ENCODE assay signal across 9 cellular contexts in genomic region chr5:17223375-17224185, GRCh38. TPM values are rescaled to one million over a fixed set of nuclear protein-coding genes. Genes with fewer than 3 reads are reported as not detected.
DNase-seq lines count a peak whose midpoint lies in the region; ATAC-seq, FAIRE-seq and TF ChIP-seq lines count a peak whose summit lies in the region.
"Had no signal": no experiment of that assay in that cellular context is flagged by ENCODE, and none has a peak within 500 bp of the region (broad histone marks: within the 10 kb centered on the region; RNA-seq: fewer than 3 reads in every experiment).

No MANE protein-coding gene starts in this region.

- H3K9ac ChIP-seq in mesenchymal stem cell (ENCODE audit: low read length): peak overlapping the region; percentile 41

- peak overlapping the region in 1 of 2 experiments; percentile 41 for H3K4me3 ChIP-seq in mesenchymal stem cell (ENCODE audit: insufficient read depth in 1 of 2, low read depth in 1 of 2, low read length in 2 of 2)
- H3K4me3 ChIP-seq: cardiac muscle cell had no signal

- no peak overlapping the region for H4K91ac ChIP-seq in mesenchymal stem cell (ENCODE audit: low read length)

- H3K79me1 ChIP-seq in mesenchymal stem cell (replicated peaks; ENCODE audit: low read length, poor library complexity, severe bottlenecking): no peaks in the 10 kb centered on the region

- no peak overlapping the region for H3K18ac ChIP-seq in mesenchymal stem cell (ENCODE audit: low read depth in 1 of 2, low read length in 2 of 2)

- H4K8ac ChIP-seq in mesenchymal stem cell (ENCODE audit: low read length): no peak overlapping the region

- peak; percentile 88 for FAIRE-seq in H54 (lab: Jason Lieb, UNC)

- H2BK12ac ChIP-seq in mesenchymal stem cell (ENCODE audit: low read length in 2 of 2): no peak overlapping the region

- TF ChIP-seq POLR2A in H54 (IDR thresholded peaks at IDR 0.05; ENCODE audit: low read depth, low read length): no peak

- no peak overlapping the region for H3K23ac ChIP-seq in mesenchymal stem cell (ENCODE audit: low read length in 2 of 2)

- no peak overlapping the region for H2AFZ ChIP-seq in mesenchymal stem cell (ENCODE audit: low read depth, low read length)

- DNase-seq in H54 (ENCODE audit: insufficient read length, low spot score): no peak
- DNase-seq in mesenchymal stem cell: no peak
- DNase-seq in cerebellar cortex (ENCODE audit: low spot score): no peak
- DNase-seq in NOMO-1 treated with dmso at 0.1 percent for 144 hours (lab: John Stamatoyannopoulos, UW; ENCODE audit: unreplicated experiment): no peak
- no peak for DNase-seq in NK-92 (lab: John Stamatoyannopoulos, UW; ENCODE audit: unreplicated experiment)

- no peak overlapping the region for H2BK5ac ChIP-seq in mesenchymal stem cell (ENCODE audit: low read depth, low read length, poor library complexity, severe bottlenecking)

- peak overlapping the region; percentile 16 for H3K27ac ChIP-seq in mesenchymal stem cell (ENCODE audit: low read length, poor library complexity, severe bottlenecking)
- H3K27ac ChIP-seq: cardiac muscle cell had no signal

- H2BK15ac ChIP-seq in mesenchymal stem cell (ENCODE audit: low read depth, poor library complexity, severe bottlenecking): no peak overlapping the region

- no peak overlapping the region for H3K14ac ChIP-seq in mesenchymal stem cell (ENCODE audit: low read length in 2 of 2)

- 75% methylated on average over 3 of the region's 5 CpGs for WGBS in mesenchymal stem cell

- no peaks in the 10 kb centered on the region for H3K9me3 ChIP-seq in mesenchymal stem cell (ENCODE audit: control insufficient read depth, low read length)

- no peak overlapping the region for H3K4me2 ChIP-seq in mesenchymal stem cell (ENCODE audit: low read length, poor library complexity, severe bottlenecking)

- H3K4me1 ChIP-seq in mesenchymal stem cell (ENCODE audit: control insufficient read depth, insufficient read depth, low read depth, low read length): peaks cover 8% of the 10 kb centered on the region

- no peak overlapping the region for H3K4ac ChIP-seq in mesenchymal stem cell (ENCODE audit: low read depth in 1 of 2, low read length in 2 of 2)

- no peak overlapping the region for H2BK120ac ChIP-seq in mesenchymal stem cell (ENCODE audit: low read depth, low read length)

- ATAC-seq in GM18508 (IDR thresholded peaks at IDR 0.05; ENCODE audit: insufficient read depth, unreplicated experiment): peak; percentile 32
- peak; percentile 31 for ATAC-seq in HG03575 (IDR thresholded peaks at IDR 0.05; ENCODE audit: extremely low read depth, insufficient number of reproducible peaks, low FRiP score, unreplicated experiment)
- no peak for ATAC-seq in GM18870 (IDR thresholded peaks at IDR 0.05; ENCODE audit: unreplicated experiment)

- peaks cover 4 to 60% of the 10 kb centered on the region in 2 experiments for H3K36me3 ChIP-seq in mesenchymal stem cell (ENCODE audit: control insufficient read depth in 1 of 2, insufficient read depth in 2 of 2, low read depth in 1 of 2, low read length in 2 of 2)
- H3K36me3 ChIP-seq: cardiac muscle cell had no signal

- H3K27me3 ChIP-seq in mesenchymal stem cell (ENCODE audit: control insufficient read depth in 1 of 2, insufficient read depth in 1 of 2, low read length in 2 of 2): no peaks in the 10 kb centered on the region
- H3K27me3 ChIP-seq: cardiac muscle cell had no signal

- no peak overlapping the region for H2AK5ac ChIP-seq in mesenchymal stem cell (ENCODE audit: low read length, severe bottlenecking)

RNA-seq across cellular contexts. Expression of gene BASP1, which starts 6.1 kb away (rescaled TPM):
- polyA plus RNA-seq in mesenchymal stem cell (2013, experiment 1 of 2): 308 TPM
- 322 TPM for polyA plus RNA-seq in mesenchymal stem cell (2013, experiment 2 of 2)
